ENCODE assay signal across 7 cellular contexts in the genomic region with DNA sequence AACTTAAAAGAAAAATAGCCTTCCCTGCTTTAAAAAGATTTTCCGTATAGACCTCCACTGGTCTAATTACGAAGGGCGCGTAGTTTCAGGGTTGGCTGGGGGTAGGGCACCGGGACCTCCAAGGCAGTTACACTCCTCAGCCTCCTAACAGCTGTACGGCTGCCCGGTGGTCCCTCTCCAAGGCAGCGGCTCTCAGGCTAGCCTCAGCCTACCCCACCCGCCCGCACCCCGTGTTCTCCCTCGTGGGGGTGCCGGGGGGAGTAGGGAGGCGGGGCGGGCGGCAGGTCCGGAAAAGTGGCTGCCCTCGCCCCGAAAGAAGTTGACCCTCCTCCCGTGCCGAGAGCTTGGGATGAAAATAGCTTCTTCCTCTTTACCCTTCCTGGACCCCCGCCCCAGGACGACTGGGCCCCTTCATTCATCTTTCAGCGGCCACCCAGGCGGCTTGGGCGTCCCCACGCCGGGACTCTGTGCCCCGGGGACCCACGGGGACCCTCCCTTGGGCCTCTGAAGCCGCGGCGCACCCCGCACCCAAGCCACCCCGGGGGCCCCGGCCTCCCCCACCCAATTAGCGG. TPM values are rescaled to one million over a fixed set of nuclear protein-coding genes. Genes with fewer than 3 reads are reported as not detected.
DNase-seq lines count a peak whose midpoint lies in the region; ATAC-seq and TF ChIP-seq lines count a peak whose summit lies in the region.

No MANE protein-coding gene starts in this region.

- H3K36me3 ChIP-seq in KOPT-K1 (ENCODE audit: insufficient read depth, low read length) (peaks cover 8% of the 10 kb centered on the region; the same call in 1 of the 2 replicates), muscle layer of duodenum (ENCODE audit: control insufficient read depth in 1 of 2, insufficient read depth in 2 of 2, low read length in 2 of 2) (no peaks in the 10 kb centered on the region), upper lobe of right lung (no peaks in the 10 kb centered on the region)

- DNase-seq in GM13977 (ENCODE audit: low spot score) (peak; percentile 55), WTC11 (ENCODE audit: low spot score) (peak; percentile 34), epithelial cell of esophagus (ENCODE audit: low read depth) (no peak), upper lobe of right lung (peak; percentile 76)

- TF ChIP-seq CTCF in GM13977 (IDR thresholded peaks at IDR 0.05; ENCODE audit: extremely low read depth, insufficient read depth, missing control alignments) (no peak), WTC11 (IDR thresholded peaks at IDR 0.05) (no peak), epithelial cell of esophagus (IDR thresholded peaks at IDR 0.05; ENCODE audit: insufficient read depth, low read depth, low read length, missing control alignments) (no peak), upper lobe of right lung (IDR thresholded peaks at IDR 0.05) (no peak)

- H3K4me1 ChIP-seq in muscle layer of duodenum (ENCODE audit: control insufficient read depth in 1 of 2, insufficient read depth in 2 of 2, low read length in 2 of 2) (peaks cover 0 to 26% of the 10 kb centered on the region in 2 donors), upper lobe of right lung (peaks cover 14% of the 10 kb centered on the region)

- H3K27me3 Mint-ChIP-seq in WTC11 (ENCODE audit: low read depth) = peaks cover 5% of the 10 kb centered on the region

- POLR2A ChIA-PET in WTC11 (lab: Charles Lee) = interaction anchor here (0.7 to 1.2 kb wide), 2 partner anchors 63 to 67 kb away, joined by 3 to 6 read pairs; no protein-coding TSS in a partner anchor

- intact Hi-C loops in upper lobe of right lung (cut with DNase I) = no loop called here

- peak overlapping the region; percentile 88 for H3K27ac Mint-ChIP-seq in WTC11

- CTCF ChIA-PET in WTC11 (lab: Charles Lee) = interaction anchor here (0.6 to 1.7 kb wide), 7 partner anchors 10 to 103 kb away, joined by 3 to 16 read pairs (median 4); no protein-coding TSS in a partner anchor

- in situ Hi-C loops in GM13977 (cut with MboI; ENCODE audit: low pct_unique_long_range_greater_than_20kb, low sequenced_read_pairs, unreplicated experiment) = no loop called here

- H3K27ac ChIP-seq in KOPT-K1 (ENCODE audit: low read depth, low read length, poor library complexity, severe bottlenecking) (peak overlapping the region; percentile 96), muscle layer of duodenum (ENCODE audit: low read length) (peak overlapping the region; percentile 75), upper lobe of right lung (peak overlapping the region; percentile 96)

- H3K9me3 Mint-ChIP-seq in WTC11 = no peaks in the 10 kb centered on the region

- no peaks in the 10 kb centered on the region for H3K9me3 ChIP-seq in KOPT-K1 (ENCODE audit: insufficient read depth, low read length, poor library complexity, severe bottlenecking)
- H3K9me3 ChIP-seq in muscle layer of duodenum (ENCODE audit: control insufficient read depth in 1 of 2, low read length in 2 of 2) = no peaks in the 10 kb centered on the region
- H3K9me3 ChIP-seq in upper lobe of right lung = no peaks in the 10 kb centered on the region

- no peaks in the 10 kb centered on the region for H3K27me3 ChIP-seq in muscle layer of duodenum (ENCODE audit: low read depth, low read length)
- H3K27me3 ChIP-seq in upper lobe of right lung = no peaks in the 10 kb centered on the region

- H3K36me3 Mint-ChIP-seq in WTC11 = 0 out of 2 replicates have a peak, but pooled peaks cover 4% of the 10 kb centered on the region

- H3K4me1 Mint-ChIP-seq in WTC11 = peaks cover 41% of the 10 kb centered on the region

- no peak for ATAC-seq in WTC11
- no peak for ATAC-seq in upper lobe of right lung
- ATAC-seq in GM18520 (IDR thresholded peaks at IDR 0.05; ENCODE audit: unreplicated experiment) = no peak

- peak overlapping the region; percentile 81 for H3K4me3 Mint-ChIP-seq in WTC11

- H3K4me3 ChIP-seq in epithelial cell of esophagus (ENCODE audit: low read length) = peak overlapping the region; percentile 71
- peak overlapping the region; percentile 55 to 66 for H3K4me3 ChIP-seq in muscle layer of duodenum (ENCODE audit: low read depth in 1 of 2, low read length in 2 of 2)
- peak overlapping the region; percentile 95 for H3K4me3 ChIP-seq in upper lobe of right lung

TF ChIP-seq in WTC11, 78 proteins besides CTCF, POLR2A, EP300 and RAD21:
- TF ChIP-seq RELA (CRISPR knock-in tag; IDR thresholded peaks at IDR 0.05; ENCODE audit: borderline replicate concordance) (no peak), NR3C1 (CRISPR knock-in tag; conservative IDR thresholded peaks at IDR 0.05; ENCODE audit: low read depth) (no peak), ERG (CRISPR knock-in tag; IDR thresholded peaks at IDR 0.05) (no peak), CBFB (CRISPR knock-in tag; IDR thresholded peaks at IDR 0.05; ENCODE audit: low read depth) (no peak), IRF1 (CRISPR knock-in tag; IDR thresholded peaks at IDR 0.05) (0 out of 2 replicates have a peak, but pooled peaks have one; percentile 13)

RNA-seq across cellular contexts. Expression of gene RCOR1, which starts 1.0 kb away (rescaled TPM):
- total RNA-seq in WTC11 (2021) (25.1 to 25.4 TPM (median 25.4 TPM) in 3 replicates), upper lobe of right lung (43.6 TPM)
